21 cellular contexts compared by ENCODE assay signal in the genomic region with DNA sequence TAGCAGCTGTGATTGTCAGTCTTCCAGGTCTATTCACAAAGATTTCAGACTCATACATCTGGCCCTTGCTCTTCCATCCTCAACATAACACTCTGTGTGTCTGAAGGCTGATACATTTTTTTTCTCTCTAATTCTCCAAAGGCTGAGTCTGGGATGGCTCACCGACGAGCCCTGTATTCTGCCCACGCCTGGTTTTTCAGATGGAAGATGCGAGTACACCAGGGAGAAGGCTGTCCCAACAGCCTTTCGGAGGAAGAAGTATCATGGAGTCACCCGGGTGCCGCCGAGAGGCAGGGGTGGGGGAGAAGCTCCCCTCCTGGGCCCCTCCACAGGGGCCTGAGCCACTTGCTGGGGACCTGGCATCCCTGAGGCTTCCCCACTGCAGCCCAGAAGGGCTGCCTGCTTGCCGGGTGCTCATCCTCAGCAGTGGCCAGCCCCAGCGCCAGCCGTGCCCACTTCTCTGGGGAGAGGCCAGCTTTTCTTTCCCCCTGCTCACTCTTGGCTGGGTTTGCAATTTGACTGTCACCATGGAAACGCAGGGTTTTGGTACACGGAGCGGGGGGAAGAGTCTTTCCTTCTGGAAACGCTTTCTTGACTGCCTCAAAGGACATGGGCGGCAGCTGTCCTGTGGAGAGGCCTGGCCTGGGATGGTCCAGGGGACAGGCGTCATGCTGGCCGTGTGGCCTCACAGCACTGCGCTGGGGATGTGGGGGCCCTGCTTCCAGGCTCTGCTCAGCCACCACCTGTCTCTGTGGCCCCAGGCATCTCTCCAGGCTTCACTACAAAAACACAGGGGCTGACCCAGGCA. TPM values are rescaled to one million over a fixed set of nuclear protein-coding genes. Genes with fewer than 3 reads are reported as not detected.
DNase-seq lines count a peak whose midpoint lies in the region; ATAC-seq and TF ChIP-seq lines count a peak whose summit lies in the region.
"Had no signal": no experiment of that assay in that cellular context is flagged by ENCODE, and none has a peak within 500 bp of the region (broad histone marks: within the 10 kb centered on the region; RNA-seq: fewer than 3 reads in every experiment).

No MANE protein-coding gene starts in this region.

- DNase-seq in NCI-H748 (lab: John Stamatoyannopoulos, UW; ENCODE audit: unreplicated experiment) = peak; percentile 19
- DNase-seq in NCI-H748 treated with DMSO at 0.1 percent for 48 hours (lab: John Stamatoyannopoulos, UW) = no peak
- DNase-seq in lower lobe of right lung = peak; percentile 30
- peak; percentile 66 for DNase-seq in superior temporal gyrus (ENCODE audit: extremely low spot score)
- no peak for DNase-seq in SHP77 (lab: John Stamatoyannopoulos, UW)
- DNase-seq in NCI-H2081 treated with DMSO at 0.1 percent for 48 hours (lab: John Stamatoyannopoulos, UW) = no peak
- DNase-seq: activated CD4-positive, CD25-positive, alpha-beta regulatory T cell; activated effector memory CD4-positive, alpha-beta T cell treated with Interleukin-2 at 50 U/mL for 16 hours; EL; kidney glomerular epithelial cell; NCI-H2029 treated with DMSO at 0.1 percent for 48 hours; NCI-H69; stimulated activated CD4-positive, alpha-beta T cell treated with anti-CD3 and anti-CD28 coated beads, Interleukin-4, amount 100 ng/mL, for 24 hours had no signal

- no peaks in the 10 kb centered on the region for H3K4me1 ChIP-seq in lower lobe of right lung
- H3K4me1 ChIP-seq: tibial artery had no signal

- H3K27ac ChIP-seq in cingulate gyrus (ENCODE audit: low read depth, low read length) (peak overlapping the region; percentile 79), lower lobe of right lung (no peak overlapping the region)
- H3K27ac ChIP-seq: esophagus muscularis mucosa, RWPE1, tibial artery had no signal

- no peak overlapping the region for H3K4me3 ChIP-seq in lower lobe of right lung
- H3K4me3 ChIP-seq: esophagus muscularis mucosa, tibial artery had no signal

- ATAC-seq in lower lobe of right lung = no peak
- ATAC-seq in HG03439 (IDR thresholded peaks at IDR 0.05; ENCODE audit: unreplicated experiment) = no peak
- ATAC-seq: naive thymus-derived CD8-positive, alpha-beta T cell had no signal

- no peaks in the 10 kb centered on the region for H3K27me3 ChIP-seq in lower lobe of right lung (ENCODE audit: low read depth)

- H3K36me3 ChIP-seq in lower lobe of right lung = no peaks in the 10 kb centered on the region
- H3K36me3 ChIP-seq: esophagus muscularis mucosa, tibial artery had no signal

- H3K9me3 ChIP-seq in lower lobe of right lung = no peaks in the 10 kb centered on the region
- H3K9me3 ChIP-seq: esophagus muscularis mucosa, tibial artery had no signal

- no peak for TF ChIP-seq CTCF in lower lobe of right lung (IDR thresholded peaks at IDR 0.05)

- intact Hi-C loops in lower lobe of right lung (cut with DNase I) = no loop called here

RNA-seq across cellular contexts. Expression of gene DOC2B, which starts 45.5 kb away (rescaled TPM):
- total RNA-seq in lower lobe of right lung = 6.2 TPM
- total RNA-seq: HT1080, MCF 10A had no signal

Comparison
In these comparisons a context has a peak if more than half of its experiments do, and no peak if none do; other contexts are left out.
1. DNase-seq: peak in NCI-H748 (single experiment), lower lobe of right lung (single experiment) and superior temporal gyrus (single experiment); none in NCI-H748 treated with DMSO at 0.1 percent for 48 hours (single experiment), SHP77 (0 of 2) and NCI-H2081 treated with DMSO at 0.1 percent for 48 hours (single experiment).